In genomic region chr12:67633024-67633423, GRCh38 we compare ENCODE assay signal across 11 cellular contexts.
"Had no signal": no experiment of that assay in that cellular context is flagged by ENCODE, and none has a peak within 500 bp of the region (broad histone marks: within the 10 kb centered on the region; RNA-seq: fewer than 3 reads in every experiment).

No MANE protein-coding gene starts in this region.

- H3K4me3 Mint-ChIP-seq: activated naive CD4-positive, alpha-beta T cell treated with anti-CD3 and anti-CD28 coated beads, Interleukin-2, amount 10 ng/mL, durations not matched to agents 7 days and 5 days; T-helper 2 cell treated with Interferon-gamma antibody and Interleukin-4, amounts not matched to agents 5 μg/mL and 100 μg/mL, for 36 hours had no signal

- H3K9me3 ChIP-seq: body of pancreas, esophagus muscularis mucosa, thyroid gland had no signal

- H3K36me3 ChIP-seq: esophagus muscularis mucosa, thyroid gland had no signal

- H3K27me3 ChIP-seq: body of pancreas, esophagus muscularis mucosa, thyroid gland had no signal

- ATAC-seq: body of pancreas had no signal

- H3K4me3 ChIP-seq: body of pancreas, coronary artery, esophagus muscularis mucosa, thyroid gland had no signal

- H3K79me2 ChIP-seq: parathyroid adenoma had no signal

- H3K27ac Mint-ChIP-seq: activated naive CD4-positive, alpha-beta T cell treated with anti-CD3 and anti-CD28 coated beads, Interleukin-2, amount 10 ng/mL, durations not matched to agents 7 days and 5 days; T-helper 2 cell treated with Interferon-gamma antibody and Interleukin-4, amounts not matched to agents 5 μg/mL and 100 μg/mL, for 36 hours had no signal

- H2AFZ ChIP-seq: parathyroid adenoma had no signal

- H3K27me3 Mint-ChIP-seq: activated naive CD4-positive, alpha-beta T cell treated with anti-CD3 and anti-CD28 coated beads, Interleukin-2, amount 10 ng/mL, durations not matched to agents 7 days and 5 days had no signal

- DNase-seq: activated CD4-positive, alpha-beta T cell treated with anti-CD3 and anti-CD28 coated beads, Interleukin-2, amount 50 U/mL, for 1 hour; activated CD4-positive, CD25-positive, alpha-beta regulatory T cell; activated naive CD4-positive, alpha-beta T cell treated with anti-CD3 and anti-CD28 coated beads, Interleukin-2, amount 10 ng/mL, durations not matched to agents 7 days and 5 days; mesendoderm; stimulated activated CD4-positive, alpha-beta T cell treated with anti-CD3 and anti-CD28 coated beads, Interleukin-1b, Interleukin-23, amount 100 ng/mL, for 48 hours had no signal

- H3K27ac ChIP-seq: body of pancreas, coronary artery, esophagus muscularis mucosa, parathyroid adenoma, thyroid gland had no signal

- H3K9ac ChIP-seq: parathyroid adenoma had no signal
